Comparison of ENCODE assay signal across 32 cellular contexts in the genomic region with DNA sequence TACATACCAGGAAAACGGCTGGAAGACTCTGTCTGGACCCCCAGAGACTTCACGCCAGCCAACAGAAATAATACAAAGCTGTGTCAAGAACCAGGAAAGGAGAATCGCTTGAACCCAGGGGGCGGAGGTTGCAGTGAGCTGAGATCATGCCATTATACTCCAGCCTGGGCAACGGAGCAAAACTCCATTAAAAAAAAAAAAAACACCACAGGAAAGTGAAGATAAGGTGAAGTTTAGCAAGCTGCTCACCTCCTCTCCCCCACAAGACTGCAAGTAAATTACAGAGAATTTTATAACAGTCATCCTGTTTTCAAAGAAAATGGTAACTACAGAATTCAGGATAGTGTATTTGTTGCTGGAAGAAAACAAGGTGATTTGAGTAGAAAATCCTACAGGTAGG. TPM values are rescaled to one million over a fixed set of nuclear protein-coding genes. Genes with fewer than 3 reads are reported as not detected.
"Had no signal": no experiment of that assay in that cellular context is flagged by ENCODE, and none has a peak within 500 bp of the region (broad histone marks: within the 10 kb centered on the region; RNA-seq: fewer than 3 reads in every experiment).

No MANE protein-coding gene starts in this region.

- H3K27me3 ChIP-seq: adrenal gland, body of pancreas, brain microvascular endothelial cell had no signal

- H3K27ac ChIP-seq: adrenal gland, body of pancreas, brain microvascular endothelial cell, breast epithelium, VCaP had no signal

- ATAC-seq: activated CD8-positive, alpha-beta T cell treated with anti-CD3 and anti-CD28 coated beads for 36 hours; activated naive CD4-positive, alpha-beta T cell treated with anti-CD3 and anti-CD28 coated beads, Interleukin-2, amount 50 U/mL, for 72 hours; activated T-cell treated with anti-CD3 and anti-CD28 coated beads, Interleukin-2, amount 50 U/mL, for 4 hours; activated T-cell treated with anti-CD3 and anti-CD28 coated beads, Interleukin-2, amount 50 U/mL, for 72 hours; activated T-helper 17 cell treated with anti-CD3 and anti-CD28 coated beads, Interleukin-2, amount 50 U/mL, for 72 hours; body of pancreas had no signal

- H3K4me3 ChIP-seq: adrenal gland, body of pancreas, breast epithelium had no signal

- H3K9me3 ChIP-seq: adrenal gland, body of pancreas had no signal

- H3K36me3 ChIP-seq: adrenal gland, brain microvascular endothelial cell, breast epithelium had no signal

- H3K4me1 ChIP-seq: adrenal gland, body of pancreas, breast epithelium had no signal

- DNase-seq: activated B cell treated with CpG ODN at 0.5 μM for 24 hours; activated CD4-positive, alpha-beta memory T cell treated with anti-CD3 and anti-CD28 coated beads for 36 hours; activated CD4-positive, alpha-beta T cell treated with anti-CD3 and anti-CD28 coated beads for 4 hours; activated CD4-positive, alpha-beta T cell treated with anti-CD3 and anti-CD28 coated beads, Interleukin-2, amount 10 ng/mL, durations not matched to agents 24 days and 14 days; activated CD4-positive, alpha-beta T cell treated with anti-CD3 and anti-CD28 coated beads, Interleukin-2, amount 50 U/mL, for 1 hour; activated CD4-positive, alpha-beta T cell treated with anti-CD3 and anti-CD28 coated beads, Interleukin-2, amount 50 U/mL, for 4 hours; activated CD4-positive, CD25-positive, alpha-beta regulatory T cell treated with anti-CD3 and anti-CD28 coated beads, Interleukin-2, amount 50 U/mL, for 72 hours; activated CD8-positive, alpha-beta memory T cell treated with anti-CD3 and anti-CD28 coated beads, Interleukin-2, amount 50 U/mL, for 4 hours; activated CD8-positive, alpha-beta T cell treated with anti-CD3 and anti-CD28 coated beads for 36 hours; activated effector memory CD4-positive, alpha-beta T cell treated with anti-CD3 and anti-CD28 coated beads, Interleukin-2, amount 50 U/mL, for 16 hours; activated gamma-delta T cell treated with Interleukin-2 at 50 U/mL for 16 hours; activated naive CD4-positive, alpha-beta T cell; activated naive CD4-positive, alpha-beta T cell treated with anti-CD3 and anti-CD28 coated beads for 36 hours; activated naive CD4-positive, alpha-beta T cell treated with anti-CD3 and anti-CD28 coated beads, Interleukin-2, amount 50 U/mL, for 16 hours; activated naive CD8-positive, alpha-beta T cell treated with anti-CD3 and anti-CD28 coated beads for 36 hours; activated T-cell treated with anti-CD3 and anti-CD28 coated beads for 4 hours; activated T-cell treated with anti-CD3 and anti-CD28 coated beads, Interleukin-2, amount 50 U/mL, for 1 hour; activated T-cell treated with anti-CD3 and anti-CD28 coated beads, Interleukin-2, amount 50 U/mL, for 4 hours; activated T-cell treated with anti-CD3 and anti-CD28 coated beads, Interleukin-2, amount 50 U/mL, for 72 hours; adrenal gland; amniotic stem cell; aorta; body of pancreas; brain microvascular endothelial cell; central memory CD4-positive, alpha-beta T cell; T-helper 1 cell; T-helper 2 cell; T-helper 9 cell had no signal

RNA-seq across cellular contexts. Expression of a gene that starts 1.0 kb away (rescaled TPM):
- polyA plus RNA-seq: adrenal gland, aorta had no signal

RNA-seq across cellular contexts. Expression of a gene that starts 9.3 kb away (rescaled TPM):
- polyA plus RNA-seq: adrenal gland, aorta had no signal

RNA-seq across cellular contexts. Expression of a gene that starts 10.2 kb away (rescaled TPM):
- polyA plus RNA-seq: adrenal gland, aorta had no signal

RNA-seq across cellular contexts. Expression of a gene that starts 29.7 kb away (rescaled TPM):
- polyA plus RNA-seq: adrenal gland, aorta had no signal
